Comparison of ENCODE assay signal across 8 cellular contexts in genomic region chr11:126318642-126319373, GRCh38. TPM values are rescaled to one million over a fixed set of nuclear protein-coding genes. Genes with fewer than 3 reads are reported as not detected.
DNase-seq lines count a peak whose midpoint lies in the region; ATAC-seq and TF ChIP-seq lines count a peak whose summit lies in the region.

No MANE protein-coding gene starts in this region.

- H3K27ac ChIP-seq in body of pancreas, result peak overlapping the region in 2 of 4 donors; percentile 51 to 59
- H3K27ac ChIP-seq in lung (ENCODE audit: low read depth in 1 of 2, low read length in 1 of 2), result peak overlapping the region; percentile 63 to 78
- peak overlapping the region; percentile 80 to 84 for H3K27ac ChIP-seq in tibial artery

- peaks cover 25% of the 10 kb centered on the region for H3K36me3 Mint-ChIP-seq in activated naive CD4-positive, alpha-beta T cell treated with anti-CD3 and anti-CD28 coated beads for 36 hours (ENCODE audit: low read depth)

- ATAC-seq in HG02763 (IDR thresholded peaks at IDR 0.05; ENCODE audit: unreplicated experiment), result peak; percentile 80
- ATAC-seq in body of pancreas, result peak; percentile 47
- peak; percentile 59 for ATAC-seq in lung (ENCODE audit: insufficient read depth, low FRiP score)

- H3K36me3 ChIP-seq in body of pancreas (replicated peaks in 1 of 2; ENCODE audit: insufficient read depth in 1 of 2, low read depth in 2 of 2) (no peaks in the 10 kb centered on the region), lung (ENCODE audit: control insufficient read depth in 2 of 2, insufficient read depth in 2 of 2, low read length in 2 of 2) (no peaks in the 10 kb centered on the region), tibial artery (no peaks in the 10 kb centered on the region)

- peak; percentile 53 for DNase-seq in activated naive CD4-positive, alpha-beta T cell treated with anti-CD3 and anti-CD28 coated beads for 36 hours
- DNase-seq in activated naive CD4-positive, alpha-beta T cell (lab: John Stamatoyannopoulos, UW), result no peak
- DNase-seq in NOMO-1 (lab: John Stamatoyannopoulos, UW; ENCODE audit: unreplicated experiment in 2 of 2) (peak; percentile 71 to 89), body of pancreas (peak in 1 of 4 donors; percentile 56), lung (ENCODE audit: low spot score) (peak; percentile 41), tibial artery (peak in 1 of 2 donors; percentile 62), NCI-H1092 treated with DMSO at 0.1 percent for 48 hours (lab: John Stamatoyannopoulos, UW) (no peak)

- H3K27me3 Mint-ChIP-seq in activated naive CD4-positive, alpha-beta T cell treated with anti-CD3 and anti-CD28 coated beads for 36 hours (ENCODE audit: low read depth), result no peaks in the 10 kb centered on the region

- CTCF ChIA-PET in activated naive CD4-positive, alpha-beta T cell treated with anti-CD3 and anti-CD28 coated beads for 36 hours (lab: Charles Lee), result interaction anchor here (0.7 to 3.3 kb wide), 8 partner anchors 8 to 162 kb away, joined by 3 to 19 read pairs (median 4); no protein-coding TSS in a partner anchor

- H3K27ac Mint-ChIP-seq in activated naive CD4-positive, alpha-beta T cell treated with anti-CD3 and anti-CD28 coated beads for 36 hours, result peak overlapping the region; percentile 43

- TF ChIP-seq CTCF in body of pancreas (IDR thresholded peaks at IDR 0.05), result no peak
- no peak for TF ChIP-seq CTCF in lung (IDR thresholded peaks at IDR 0.05; ENCODE audit: control extremely low read depth, extremely low read depth)
- no peak for TF ChIP-seq CTCF in tibial artery (IDR thresholded peaks at IDR 0.05)

- TF ChIP-seq POLR2A in body of pancreas (IDR thresholded peaks at IDR 0.05), result no peak

- peaks cover 32% of the 10 kb centered on the region for H3K4me1 Mint-ChIP-seq in activated naive CD4-positive, alpha-beta T cell treated with anti-CD3 and anti-CD28 coated beads for 36 hours (ENCODE audit: low read depth)

- peaks cover 8% of the 10 kb centered on the region for H3K4me1 ChIP-seq in body of pancreas
- H3K4me1 ChIP-seq in lung (ENCODE audit: control insufficient read depth in 2 of 2, insufficient read depth in 2 of 2, low read length in 2 of 2), result peaks cover 0 to 6% of the 10 kb centered on the region in 2 donors
- peaks cover 0 to 23% (median 18%) of the 10 kb centered on the region in 4 donors for H3K4me1 ChIP-seq in tibial artery

- peaks cover 10% of the 10 kb centered on the region for H3K9me3 Mint-ChIP-seq in activated naive CD4-positive, alpha-beta T cell treated with anti-CD3 and anti-CD28 coated beads for 36 hours

- H3K4me3 ChIP-seq in body of pancreas, result no peak overlapping the region
- H3K4me3 ChIP-seq in lung, result no peak overlapping the region
- peak overlapping the region; percentile 31 to 44 for H3K4me3 ChIP-seq in tibial artery

- H3K9me3 ChIP-seq in body of pancreas (no peaks in the 10 kb centered on the region), lung (ENCODE audit: control insufficient read depth in 2 of 2, insufficient read depth in 1 of 2, low read length in 1 of 2) (no peaks in the 10 kb centered on the region), tibial artery (no peaks in the 10 kb centered on the region)

- intact Hi-C loops in activated naive CD4-positive, alpha-beta T cell treated with anti-CD3 and anti-CD28 coated beads for 36 hours (cut with micrococcal nuclease), result loop anchor here (1.0 to 10.0 kb wide), 3 partner anchors 34 to 676 kb away; no protein-coding TSS in a partner anchor
- intact Hi-C loops in body of pancreas (cut with DNase I), result no loop called here
- intact Hi-C loops in tibial artery (cut with DNase I; ENCODE audit: low total_unique reads), result loop anchor here (10.0 kb wide), 1 partner anchor 96 kb away; no protein-coding TSS in a partner anchor

- H3K27me3 ChIP-seq in body of pancreas (no peaks in the 10 kb centered on the region), lung (ENCODE audit: control insufficient read depth, insufficient read depth) (no peaks in the 10 kb centered on the region), tibial artery (no peaks in the 10 kb centered on the region)

- 59 to 80% methylated on average over 6 to 7 of the region's 7 CpGs for WGBS in body of pancreas, 2 donors
- whole genome bisulfite sequencing in lung, 2 donors, result 29 to 55% methylated on average over 7 of the region's 7 CpGs

- peak overlapping the region; percentile 44 for H3K4me3 Mint-ChIP-seq in activated naive CD4-positive, alpha-beta T cell treated with anti-CD3 and anti-CD28 coated beads for 36 hours

RNA-seq across cellular contexts. Expression of gene DCPS, which starts 14.9 kb away (rescaled TPM):
- 10 to 100 TPM; 34.9 to 39.5 TPM for total RNA-seq in activated naive CD4-positive, alpha-beta T cell treated with anti-CD3 and anti-CD28 coated beads for 36 hours
- total RNA-seq in body of pancreas, result 10 to 100 TPM in 1 of 2 donors, 1 to 10 TPM in 1; 3.0 to 17.9 TPM
- 10 to 100 TPM; 10.7 to 20.4 TPM for total RNA-seq in lung
- polyA plus RNA-seq in lung, result 10 to 100 TPM; 20.4 to 26.3 TPM

RNA-seq across cellular contexts. Expression of gene TIRAP, which starts 35.9 kb away (rescaled TPM):
- total RNA-seq in activated naive CD4-positive, alpha-beta T cell treated with anti-CD3 and anti-CD28 coated beads for 36 hours, result 1 to 10 TPM; 2.7 to 3.5 TPM
- 10 to 100 TPM in 1 of 2 donors, 1 to 10 TPM in 1; 8.3 to 13.5 TPM for total RNA-seq in body of pancreas
- 10 to 100 TPM; 10.9 to 12.5 TPM for total RNA-seq in lung
- 1 to 10 TPM; 5.5 to 8.6 TPM for polyA plus RNA-seq in lung

RNA-seq across cellular contexts. Expression of gene ST3GAL4, which starts 36.7 kb away (rescaled TPM):
- total RNA-seq in activated naive CD4-positive, alpha-beta T cell treated with anti-CD3 and anti-CD28 coated beads for 36 hours, result 1 to 10 TPM; 7.6 to 8.0 TPM
- total RNA-seq in body of pancreas (10 to 100 TPM in 1 of 2 donors, 1 to 10 TPM in 1; 7.5 to 14.8 TPM), lung (10 to 100 TPM; 31.5 to 31.9 TPM)
- 10 to 100 TPM; 23.6 to 38.3 TPM for polyA plus RNA-seq in lung

RNA-seq across cellular contexts. Expression of gene FOXRED1, which starts 49.9 kb away (rescaled TPM):
- total RNA-seq in activated naive CD4-positive, alpha-beta T cell treated with anti-CD3 and anti-CD28 coated beads for 36 hours, result 10 to 100 TPM; 41.2 to 48.6 TPM
- 10 to 100 TPM in 1 of 2 donors, 1 to 10 TPM in 1; 9.3 to 19.1 TPM for total RNA-seq in body of pancreas
- total RNA-seq in lung, result 10 to 100 TPM; 18.0 to 28.4 TPM
- polyA plus RNA-seq in lung, result 10 to 100 TPM; 19.3 to 22.2 TPM

RNA-seq across cellular contexts. Expression of gene SRPRA, which starts 50.1 kb away (rescaled TPM):
- 100 to 1,000 TPM; 137 to 142 TPM for total RNA-seq in activated naive CD4-positive, alpha-beta T cell treated with anti-CD3 and anti-CD28 coated beads for 36 hours
- total RNA-seq in body of pancreas (100 to 1,000 TPM; 120 to 191 TPM), lung (100 to 1,000 TPM in 1 of 2 donors, 10 to 100 TPM in 1; 51.7 to 145 TPM)
- polyA plus RNA-seq in lung, result 100 to 1,000 TPM in 1 of 2 donors, 10 to 100 TPM in 1; 57.5 to 107 TPM

Comparison
In these comparisons a context has a peak if more than half of its experiments do, and no peak if none do; other contexts are left out.
1. DNase-seq: peak in activated naive CD4-positive, alpha-beta T cell treated with anti-CD3 and anti-CD28 coated beads for 36 hours (single experiment), NOMO-1 (2 of 2) and lung (single experiment); none in activated naive CD4-positive, alpha-beta T cell (0 of 4) and NCI-H1092 treated with DMSO at 0.1 percent for 48 hours (single experiment).
2. H3K4me3 ChIP-seq: peak in tibial artery (2 of 2); none in body of pancreas (0 of 2) and lung (single experiment).
3. Peak in every context shown above with its lines, with median percentiles within 50 percentile points of each other: ATAC-seq.